ENCODE assay signal across 8 cellular contexts in the genomic region with DNA sequence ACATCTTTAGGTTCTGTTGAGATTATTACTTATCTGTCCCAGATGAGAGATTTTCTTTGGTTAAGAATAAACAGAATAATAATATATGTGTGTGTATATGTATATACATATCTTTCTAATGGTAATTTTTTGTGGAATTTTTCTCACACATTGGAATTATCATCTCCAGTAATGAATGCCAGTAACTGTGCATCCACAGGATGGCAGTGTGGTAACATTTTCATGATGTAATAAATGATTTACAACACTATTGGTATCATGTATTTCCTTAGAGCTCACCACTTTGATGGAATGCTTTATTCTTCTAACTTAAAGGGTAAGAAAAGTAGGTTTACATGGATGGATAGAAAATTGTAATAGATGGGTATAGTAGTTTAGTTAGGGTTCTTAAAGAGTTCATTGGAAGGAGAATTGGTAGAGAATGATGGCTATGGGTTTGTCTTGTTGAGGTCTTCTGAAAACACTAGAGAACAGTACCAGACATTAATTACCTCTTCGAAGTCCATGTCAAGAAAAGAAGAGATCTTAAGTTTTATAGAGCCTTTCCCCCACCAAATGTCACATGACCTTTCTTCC.
DNase-seq lines count a peak whose midpoint lies in the region; ATAC-seq and TF ChIP-seq lines count a peak whose summit lies in the region.

No MANE protein-coding gene starts in this region.

- ATAC-seq in SK-N-SH treated with all-trans-retinoic acid at 6 μM for 48 hours (peak; percentile 63; the same call in 1 of the 3 replicates), GM18502 (IDR thresholded peaks at IDR 0.05; ENCODE audit: poor library complexity, unreplicated experiment) (no peak)

- DNase-seq in NCI-H82 (lab: John Stamatoyannopoulos, UW) (peak; percentile 9), NCI-H82 treated with DMSO at 0.1 percent for 48 hours (lab: John Stamatoyannopoulos, UW; ENCODE audit: unreplicated experiment) (no peak), foreskin melanocyte (peak; percentile 39), stromal cell of bone marrow (ENCODE audit: low read depth) (peak; percentile 34), SKM-1 treated with dmso at 0.1 percent for 144 hours (lab: John Stamatoyannopoulos, UW; ENCODE audit: unreplicated experiment) (no peak), NCI-H1436 (lab: John Stamatoyannopoulos, UW) (no peak)

TF ChIP-seq in SK-N-SH treated with all-trans-retinoic acid at 6 μM for 48 hours, 23 proteins besides CTCF, POLR2A, EP300 and RAD21:
- TF ChIP-seq ZFP30 (CRISPR knock-in tag; IDR thresholded peaks at IDR 0.05) (peak; percentile 68), SNAI2 (CRISPR knock-in tag; IDR thresholded peaks at IDR 0.05) (0 out of 2 replicates have a peak, but pooled peaks have one; percentile 20), POU6F1 (CRISPR knock-in tag; IDR thresholded peaks at IDR 0.05; ENCODE audit: borderline replicate concordance, low read depth) (no peak), CSDC2 (CRISPR knock-in tag; IDR thresholded peaks at IDR 0.05) (no peak), ARNTL (CRISPR knock-in tag; IDR thresholded peaks at IDR 0.05; ENCODE audit: borderline replicate concordance, low read depth) (no peak), BACH2 (CRISPR knock-in tag; IDR thresholded peaks at IDR 0.05; ENCODE audit: borderline replicate concordance) (no peak)
- TF ChIP-seq, protein P1, sequence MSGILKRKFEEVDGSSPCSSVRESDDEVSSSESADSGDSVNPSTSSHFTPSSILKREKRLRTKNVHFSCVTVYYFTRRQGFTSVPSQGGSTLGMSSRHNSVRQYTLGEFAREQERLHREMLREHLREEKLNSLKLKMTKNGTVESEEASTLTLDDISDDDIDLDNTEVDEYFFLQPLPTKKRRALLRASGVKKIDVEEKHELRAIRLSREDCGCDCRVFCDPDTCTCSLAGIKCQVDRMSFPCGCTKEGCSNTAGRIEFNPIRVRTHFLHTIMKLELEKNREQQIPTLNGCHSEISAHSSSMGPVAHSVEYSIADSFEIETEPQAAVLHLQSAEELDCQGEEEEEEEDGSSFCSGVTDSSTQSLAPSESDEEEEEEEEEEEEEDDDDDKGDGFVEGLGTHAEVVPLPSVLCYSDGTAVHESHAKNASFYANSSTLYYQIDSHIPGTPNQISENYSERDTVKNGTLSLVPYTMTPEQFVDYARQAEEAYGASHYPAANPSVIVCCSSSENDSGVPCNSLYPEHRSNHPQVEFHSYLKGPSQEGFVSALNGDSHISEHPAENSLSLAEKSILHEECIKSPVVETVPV (CRISPR knock-in tag; IDR thresholded peaks at IDR 0.05), result no peak

Comparison
In these comparisons a context has a peak if more than half of its experiments do, and no peak if none do; other contexts are left out.
1. DNase-seq: peak in NCI-H82 (single experiment), foreskin melanocyte (single experiment) and stromal cell of bone marrow (single experiment); none in NCI-H82 treated with DMSO at 0.1 percent for 48 hours (single experiment), SKM-1 treated with dmso at 0.1 percent for 144 hours (single experiment) and NCI-H1436 (single experiment).